Comparison of ENCODE assay signal across 11 cellular contexts in the genomic region with DNA sequence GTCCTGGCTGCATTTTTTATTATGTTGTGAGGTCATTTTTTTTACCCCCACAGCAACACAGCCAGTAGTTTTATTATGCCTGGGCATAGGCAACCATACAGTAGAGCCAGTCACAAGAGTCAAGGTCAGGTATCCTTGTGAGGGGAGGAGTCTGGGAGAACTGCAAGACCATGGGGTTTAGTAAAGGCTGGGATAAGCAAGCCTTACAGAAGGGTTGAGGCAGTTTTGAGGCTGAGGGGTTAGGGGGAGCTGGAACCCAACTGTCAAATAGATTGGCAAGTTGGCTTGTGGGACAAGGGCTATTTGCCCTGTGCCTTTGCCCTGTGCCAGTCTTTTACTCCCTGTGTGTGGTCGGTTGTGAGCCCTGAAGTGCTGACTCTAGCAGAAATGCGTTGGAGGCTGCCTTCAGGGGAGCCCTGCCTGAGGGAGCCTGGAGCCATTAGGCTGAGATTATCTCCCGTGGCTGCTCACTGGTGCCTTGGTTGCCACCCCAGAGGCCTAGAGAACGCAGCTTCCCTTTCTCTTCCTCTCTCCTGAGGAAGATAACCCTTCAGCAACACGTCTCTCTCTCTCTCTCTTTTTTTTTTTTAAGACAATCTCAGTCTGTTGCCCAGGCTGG. TPM values are rescaled to one million over a fixed set of nuclear protein-coding genes. Genes with fewer than 3 reads are reported as not detected.
DNase-seq lines count a peak whose midpoint lies in the region; ATAC-seq and TF ChIP-seq lines count a peak whose summit lies in the region.
"Had no signal": no experiment of that assay in that cellular context is flagged by ENCODE, and none has a peak within 500 bp of the region (broad histone marks: within the 10 kb centered on the region; RNA-seq: fewer than 3 reads in every experiment).

No MANE protein-coding gene starts in this region.

- H3K9ac ChIP-seq in OCI-LY3 (ENCODE audit: low read length), result no peak overlapping the region
- no peak overlapping the region for H3K9ac ChIP-seq in trophoblast cell (ENCODE audit: low read length)

- no peak overlapping the region for H4K12ac ChIP-seq in trophoblast cell (ENCODE audit: low read depth, low read length)

- POLR2A ChIA-PET in CD4-positive, alpha-beta T cell (lab: Charles Lee), result interaction anchor here (1.9 kb wide), 1 partner anchor 31 kb away, joined by 9 read pairs; a partner anchor contains a TSS

- H3K23ac ChIP-seq in trophoblast cell (ENCODE audit: low read length), result no peak overlapping the region

- WGBS in trophoblast cell (ENCODE audit: extremely low coverage, insufficient coverage, insufficient read length), result no CpG with 5 or more reads among the region's 5 CpGs

- ATAC-seq in CD4-positive, alpha-beta T cell (ENCODE audit: poor library complexity), result no peak
- ATAC-seq in left cardiac atrium, result peak; percentile 27 to 44
- ATAC-seq in HG02610 (IDR thresholded peaks at IDR 0.05; ENCODE audit: unreplicated experiment), result no peak
- no peak for ATAC-seq in HG02798 (IDR thresholded peaks at IDR 0.05; ENCODE audit: poor library complexity, unreplicated experiment)

- H4K91ac ChIP-seq in trophoblast cell (ENCODE audit: low read depth, low read length), result peak overlapping the region; percentile 1

- peaks cover 78% of the 10 kb centered on the region for H4K20me1 ChIP-seq in OCI-LY3 (ENCODE audit: insufficient read depth, low read length)

- H3K9me3 ChIP-seq in CD4-positive, alpha-beta T cell (ENCODE audit: control insufficient read depth, low read length), result no peaks in the 10 kb centered on the region
- H3K9me3 ChIP-seq in OCI-LY3 (ENCODE audit: insufficient read depth, low read length), result no peaks in the 10 kb centered on the region
- no peaks in the 10 kb centered on the region for H3K9me3 ChIP-seq in trophoblast cell (ENCODE audit: insufficient read depth, low read depth, low read length)

- no peaks in the 10 kb centered on the region for H3K9me3 Mint-ChIP-seq in CD4-positive, alpha-beta T cell

- H3K14ac ChIP-seq in trophoblast cell (ENCODE audit: low read length), result no peak overlapping the region

- H4K8ac ChIP-seq in trophoblast cell (ENCODE audit: low read depth, low read length), result no peak overlapping the region

- H3K27me3 Mint-ChIP-seq in CD4-positive, alpha-beta T cell, result no peaks in the 10 kb centered on the region

- H2BK120ac ChIP-seq in trophoblast cell (ENCODE audit: insufficient read depth, low read length, poor library complexity), result no peak overlapping the region

- H3K36me3 ChIP-seq in OCI-LY3 (replicated peaks; ENCODE audit: low read depth, low read length) (no peaks in the 10 kb centered on the region), trophoblast cell (ENCODE audit: control insufficient read depth in 1 of 2, insufficient read depth in 2 of 2, low read length in 2 of 2) (no peaks in the 10 kb centered on the region)

- peaks cover 14% of the 10 kb centered on the region for H3K36me3 Mint-ChIP-seq in CD4-positive, alpha-beta T cell (ENCODE audit: low read depth)

- H3K27ac Mint-ChIP-seq in CD4-positive, alpha-beta T cell, result peak overlapping the region; percentile 55

- H2BK5ac ChIP-seq in trophoblast cell (ENCODE audit: low read depth, low read length, poor library complexity), result no peak overlapping the region

- no peaks in the 10 kb centered on the region for H3K27me3 ChIP-seq in CD4-positive, alpha-beta T cell (ENCODE audit: control insufficient read depth, insufficient read depth, low read length)
- H3K27me3 ChIP-seq in OCI-LY3 (ENCODE audit: low read depth, low read length) (no peaks in the 10 kb centered on the region), trophoblast cell (ENCODE audit: insufficient read depth, low read length) (no peaks in the 10 kb centered on the region)

- H3K4me3 Mint-ChIP-seq in CD4-positive, alpha-beta T cell, result no peak overlapping the region

- intact Hi-C loops in CD4-positive, alpha-beta T cell (cut with DNase I, micrococcal nuclease), result no loop called here
- intact Hi-C loops in left cardiac atrium (cut with DNase I), result no loop called here

- H3K4me3 ChIP-seq in OCI-LY3 (ENCODE audit: low read length) (no peak overlapping the region), trophoblast cell (ENCODE audit: low read depth, low read length) (no peak overlapping the region)

- H3K4me1 Mint-ChIP-seq in CD4-positive, alpha-beta T cell (ENCODE audit: low read depth), result peaks cover 92% of the 10 kb centered on the region

- peak overlapping the region; percentile 89 for H3K4ac ChIP-seq in trophoblast cell (ENCODE audit: low read depth, low read length)

- no peak for TF ChIP-seq CTCF in CD4-positive, alpha-beta T cell (IDR thresholded peaks at IDR 0.05)
- TF ChIP-seq CTCF in OCI-LY3 (IDR thresholded peaks at IDR 0.05; ENCODE audit: low read depth, low read length), result no peak

- H3K27ac ChIP-seq in CD4-positive, alpha-beta T cell (ENCODE audit: low read depth, low read length), result no peak overlapping the region
- H3K27ac ChIP-seq in OCI-LY3 (ENCODE audit: low read length) (no peak overlapping the region), trophoblast cell (ENCODE audit: low read depth, low read length) (no peak overlapping the region)

- H2AK5ac ChIP-seq in trophoblast cell (ENCODE audit: low read length), result no peak overlapping the region

- no peaks in the 10 kb centered on the region for H3K79me1 ChIP-seq in trophoblast cell (ENCODE audit: low read length)

- H3K4me2 ChIP-seq in OCI-LY3 (ENCODE audit: low read length) (peak overlapping the region; percentile 69; the same call in 1 of the 2 replicates), trophoblast cell (ENCODE audit: low read length) (no peak overlapping the region)

- H2AFZ ChIP-seq in OCI-LY3 (ENCODE audit: low read depth, low read length) (no peak overlapping the region), trophoblast cell (ENCODE audit: insufficient read depth, low read length, poor library complexity) (no peak overlapping the region)

- DNase-seq in CD4-positive, alpha-beta T cell, result no peak
- DNase-seq in left cardiac atrium (no peak), trophoblast cell (no peak), midbrain (lab: John Stamatoyannopoulos, UW) (no peak)
- DNase-seq: activated CD4-positive, alpha-beta T cell treated with anti-CD3 and anti-CD28 coated beads, Interleukin-2, amount 50 U/mL, for 48 hours; activated naive CD4-positive, alpha-beta T cell treated with Interleukin-2 at 50 U/mL for 16 hours; OCI-M1; T-helper 1 cell had no signal

- CTCF ChIA-PET in CD4-positive, alpha-beta T cell (lab: Charles Lee), result interaction anchor here (1.0 kb wide), 1 partner anchor 44 kb away, joined by 3 read pairs; no protein-coding TSS in a partner anchor

- peak overlapping the region; percentile 37 for H3K18ac ChIP-seq in trophoblast cell (ENCODE audit: low read length)

- H3K4me1 ChIP-seq in OCI-LY3 (ENCODE audit: low read length) (peaks cover 45% of the 10 kb centered on the region), trophoblast cell (ENCODE audit: control insufficient read depth in 1 of 2, insufficient read depth in 2 of 2, low read length in 2 of 2) (peaks cover 14 to 20% of the 10 kb centered on the region in 2 experiments)

- no peak overlapping the region for H2BK12ac ChIP-seq in trophoblast cell (ENCODE audit: low read length)

- H3K79me2 ChIP-seq in OCI-LY3 (ENCODE audit: low read length) (peaks cover 83% of the 10 kb centered on the region), trophoblast cell (ENCODE audit: control insufficient read depth, insufficient read depth, low read length, poor library complexity) (peaks cover 11% of the 10 kb centered on the region)

RNA-seq across cellular contexts. Expression of a gene that starts 31.1 kb away (rescaled TPM):
- total RNA-seq in CD4-positive, alpha-beta T cell, result 100 to 1,000 TPM; 112 TPM
- 100 to 1,000 TPM in 1 of 2 donors, 10 to 100 TPM in 1; 97.3 to 102 TPM for total RNA-seq in left cardiac atrium
- 138 and 151 TPM in 2 replicates for polyA plus RNA-seq in trophoblast cell (2013)

Comparison
In these comparisons a context has a peak if more than half of its experiments do, and no peak if none do; other contexts are left out.
1. ATAC-seq: peak in left cardiac atrium (2 of 2); none in CD4-positive, alpha-beta T cell (single experiment), HG02610 (single experiment) and HG02798 (single experiment).